Comparison of ENCODE assay signal across 1 cellular context in genomic region chr5:150758534-150759333, GRCh38.
TF ChIP-seq lines count a peak whose summit lies in the region.

TSS of gene DCTN4 (minus strand) at chr5:150759017. CDS start at chr5:150758993, 24 bp downstream.

TF ChIP-seq in GM23338, 12 proteins besides CTCF, POLR2A, EP300 and RAD21 (continued from another document):
- TF ChIP-seq ZNF462 (CRISPR knock-in tag; IDR thresholded peaks at IDR 0.05) (no peak), EZH2phosphoT487 (IDR thresholded peaks at IDR 0.05; ENCODE audit: unreplicated experiment) (no peak)
